14 cellular contexts compared by ENCODE assay signal in the genomic region with DNA sequence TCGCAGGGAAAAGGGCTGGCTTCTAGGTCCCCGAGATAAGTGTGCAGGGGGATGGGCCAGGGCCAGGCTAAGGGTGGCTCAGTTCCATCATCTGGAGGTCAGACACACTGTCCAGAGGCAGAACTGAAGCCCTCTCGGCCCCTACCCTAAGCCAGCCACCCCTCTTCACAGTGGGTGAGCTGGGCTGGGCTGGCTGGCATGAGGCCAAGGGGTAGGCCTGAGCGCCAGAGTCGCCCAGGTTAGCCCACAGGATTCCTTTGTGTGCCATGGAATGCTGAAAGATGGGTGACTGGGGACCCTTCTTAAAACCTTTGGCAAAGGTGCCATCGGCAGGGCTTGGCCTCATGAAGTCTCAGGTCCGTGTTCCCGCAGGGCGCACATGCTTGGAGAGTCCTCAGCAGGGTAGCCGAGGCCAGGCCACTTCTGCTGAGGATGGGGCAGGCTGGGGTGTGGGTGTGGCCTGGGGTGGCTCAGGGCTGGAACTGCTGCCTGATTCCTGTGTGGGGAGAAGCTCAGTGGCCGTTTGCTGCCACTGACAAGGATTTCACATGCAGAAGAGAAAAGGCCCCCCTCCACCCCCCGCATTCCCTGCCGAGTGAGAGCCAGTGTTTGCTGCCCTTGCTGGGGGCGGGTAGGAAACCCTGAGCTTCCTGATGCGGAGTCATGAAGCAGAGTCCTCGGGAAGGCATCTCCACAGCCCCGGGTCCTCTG. TPM values are rescaled to one million over a fixed set of nuclear protein-coding genes. Genes with fewer than 3 reads are reported as not detected.
DNase-seq lines count a peak whose midpoint lies in the region; ATAC-seq and TF ChIP-seq lines count a peak whose summit lies in the region.
"Had no signal": no experiment of that assay in that cellular context is flagged by ENCODE, and none has a peak within 500 bp of the region (broad histone marks: within the 10 kb centered on the region; RNA-seq: fewer than 3 reads in every experiment).

No MANE protein-coding gene starts in this region.

- H3K36me3 Mint-ChIP-seq in GM23338 (ENCODE audit: low read depth) = peaks cover 2% of the 10 kb centered on the region; the same call in 1 of the 3 replicates
- no peaks in the 10 kb centered on the region for H3K36me3 Mint-ChIP-seq in WTC11
- H3K36me3 Mint-ChIP-seq in glutamatergic neuron (ENCODE audit: unreplicated experiment) = no peaks in the 10 kb centered on the region

- WGBS in prostate gland = 36% methylated on average over 17 of the region's 17 CpGs

- no peaks in the 10 kb centered on the region for H4K20me1 ChIP-seq in GM23338 (replicated peaks; ENCODE audit: insufficient read depth)

- 0 out of 3 replicates have a peak overlapping the region, but pooled peaks have one; percentile 21 for H3K4me3 Mint-ChIP-seq in GM23338
- no peak overlapping the region for H3K4me3 Mint-ChIP-seq in WTC11
- no peak overlapping the region for H3K4me3 Mint-ChIP-seq in glutamatergic neuron (ENCODE audit: unreplicated experiment)
- H3K4me3 Mint-ChIP-seq: activated CD4-positive, alpha-beta T cell treated with anti-CD3 and anti-CD28 coated beads for 36 hours had no signal

- no peak overlapping the region; the same call in 1 of the 2 replicates for H3K27ac Mint-ChIP-seq in GM23338
- H3K27ac Mint-ChIP-seq in WTC11 = no peak overlapping the region
- no peak overlapping the region for H3K27ac Mint-ChIP-seq in glutamatergic neuron (ENCODE audit: unreplicated experiment)

- POLR2A ChIA-PET in WTC11 (lab: Charles Lee) = no interaction called here

- ATAC-seq in GM23338 (peak; percentile 47), WTC11 (peak; percentile 23), HG02623 (IDR thresholded peaks at IDR 0.05; ENCODE audit: unreplicated experiment) (no peak)
- ATAC-seq: activated CD4-positive, alpha-beta T cell treated with anti-CD3 and anti-CD28 coated beads for 36 hours had no signal

- H3K9me2 ChIP-seq in GM23338 (ENCODE audit: insufficient read depth) = no peaks in the 10 kb centered on the region

- H3K27me3 ChIP-seq in GM23338 (ENCODE audit: insufficient read depth) = no peaks in the 10 kb centered on the region
- no peaks in the 10 kb centered on the region for H3K27me3 ChIP-seq in prostate gland (replicated peaks; ENCODE audit: insufficient read depth)

- no peak overlapping the region for H2AFZ ChIP-seq in GM23338

- H3K27ac ChIP-seq in GM23338 (ENCODE audit: low read depth) = no peak overlapping the region
- peak overlapping the region; percentile 4 to 88 for H3K27ac ChIP-seq in prostate gland
- H3K27ac ChIP-seq: epithelial cell of prostate had no signal

- no peaks in the 10 kb centered on the region for H3K79me2 ChIP-seq in GM23338 (replicated peaks; ENCODE audit: insufficient read depth)

- H3K4me2 ChIP-seq in GM23338 = no peak overlapping the region

- intact Hi-C loops in prostate gland (cut with DNase I) = loop anchor here (10.0 kb wide), 1 partner anchor 346 kb away; no protein-coding TSS in a partner anchor

- H3K36me3 ChIP-seq in GM23338 (ENCODE audit: insufficient read depth) (no peaks in the 10 kb centered on the region), prostate gland (no peaks in the 10 kb centered on the region)

- TF ChIP-seq CTCF in GM23338 (conservative IDR thresholded peaks at IDR 0.05; ENCODE audit: low read depth in 2 of 2) (no peak), WTC11 (IDR thresholded peaks at IDR 0.05) (no peak), prostate gland (IDR thresholded peaks at IDR 0.05) (no peak), glutamatergic neuron (IDR thresholded peaks at IDR 0.05; ENCODE audit: partially characterized antibody, unreplicated experiment) (no peak)

- TF ChIP-seq POLR2A in prostate gland (IDR thresholded peaks at IDR 0.05) = no peak

- H3K4me1 ChIP-seq in GM23338 (ENCODE audit: insufficient read depth) = peaks cover 10% of the 10 kb centered on the region
- peaks cover 16% of the 10 kb centered on the region for H3K4me1 ChIP-seq in prostate gland (replicated peaks)

- H3K27me3 Mint-ChIP-seq in GM23338 (ENCODE audit: insufficient read depth, low read depth, poor library complexity) (peaks cover 19% of the 10 kb centered on the region), WTC11 (ENCODE audit: low read depth) (no peaks in the 10 kb centered on the region), glutamatergic neuron (ENCODE audit: unreplicated experiment) (peaks cover 3% of the 10 kb centered on the region)
- H3K27me3 Mint-ChIP-seq: activated CD4-positive, alpha-beta T cell treated with anti-CD3 and anti-CD28 coated beads for 36 hours had no signal

- H3K4me1 Mint-ChIP-seq in GM23338 (peaks cover 46% of the 10 kb centered on the region), WTC11 (peaks cover 37% of the 10 kb centered on the region), glutamatergic neuron (ENCODE audit: low read depth, unreplicated experiment) (peaks cover 20% of the 10 kb centered on the region)

- CTCF ChIA-PET in WTC11 (lab: Charles Lee) = interaction anchor here (0.6 to 4.5 kb wide), 14 partner anchors 20 to 697 kb away, joined by 3 to 31 read pairs (median 4); no protein-coding TSS in a partner anchor

- no peaks in the 10 kb centered on the region for H3K9me3 ChIP-seq in prostate gland

- H3K9me3 Mint-ChIP-seq in GM23338 (no peaks in the 10 kb centered on the region), WTC11 (no peaks in the 10 kb centered on the region), glutamatergic neuron (ENCODE audit: unreplicated experiment) (peaks cover 4% of the 10 kb centered on the region)

- DNase-seq in GM23338 (ENCODE audit: low spot score) (peak; percentile 47), WTC11 (ENCODE audit: low spot score) (peak; percentile 38), iPS-NIHi11 (ENCODE audit: low spot score) (peak; percentile 54), prostate gland (ENCODE audit: low spot score) (no peak), NCI-H1694 treated with DMSO at 0.1 percent for 48 hours (lab: John Stamatoyannopoulos, UW) (no peak), glutamatergic neuron (no peak), GM19240 (ENCODE audit: insufficient read length, low spot score) (no peak)
- DNase-seq: GDM1; Kasumi-1; NCI-H1930; NK-92 treated with Interleukin-12 subunit alpha and Interleukin-12 subunit beta, amount 100 ng/mL, for 24 hours had no signal

- no peaks in the 10 kb centered on the region for H3F3A ChIP-seq in GM23338 (replicated peaks; ENCODE audit: low read depth)

- no peak overlapping the region for H3K4me3 ChIP-seq in GM23338
- no peak overlapping the region for H3K4me3 ChIP-seq in prostate gland

TF ChIP-seq in GM23338, 12 proteins besides CTCF, POLR2A, EP300 and RAD21 (continues in another document):
- TF ChIP-seq EZH2phosphoT487 (IDR thresholded peaks at IDR 0.05; ENCODE audit: unreplicated experiment) (no peak), POLR2AphosphoS5 (IDR thresholded peaks at IDR 0.05; ENCODE audit: low read depth) (no peak), EZH2 (IDR thresholded peaks at IDR 0.05; ENCODE audit: low read depth, unreplicated experiment) (no peak), NANOG (IDR thresholded peaks at IDR 0.05; ENCODE audit: borderline replicate concordance) (no peak)

TF ChIP-seq in WTC11, 78 proteins besides CTCF, POLR2A, EP300 and RAD21:
- TF ChIP-seq, protein P1, sequence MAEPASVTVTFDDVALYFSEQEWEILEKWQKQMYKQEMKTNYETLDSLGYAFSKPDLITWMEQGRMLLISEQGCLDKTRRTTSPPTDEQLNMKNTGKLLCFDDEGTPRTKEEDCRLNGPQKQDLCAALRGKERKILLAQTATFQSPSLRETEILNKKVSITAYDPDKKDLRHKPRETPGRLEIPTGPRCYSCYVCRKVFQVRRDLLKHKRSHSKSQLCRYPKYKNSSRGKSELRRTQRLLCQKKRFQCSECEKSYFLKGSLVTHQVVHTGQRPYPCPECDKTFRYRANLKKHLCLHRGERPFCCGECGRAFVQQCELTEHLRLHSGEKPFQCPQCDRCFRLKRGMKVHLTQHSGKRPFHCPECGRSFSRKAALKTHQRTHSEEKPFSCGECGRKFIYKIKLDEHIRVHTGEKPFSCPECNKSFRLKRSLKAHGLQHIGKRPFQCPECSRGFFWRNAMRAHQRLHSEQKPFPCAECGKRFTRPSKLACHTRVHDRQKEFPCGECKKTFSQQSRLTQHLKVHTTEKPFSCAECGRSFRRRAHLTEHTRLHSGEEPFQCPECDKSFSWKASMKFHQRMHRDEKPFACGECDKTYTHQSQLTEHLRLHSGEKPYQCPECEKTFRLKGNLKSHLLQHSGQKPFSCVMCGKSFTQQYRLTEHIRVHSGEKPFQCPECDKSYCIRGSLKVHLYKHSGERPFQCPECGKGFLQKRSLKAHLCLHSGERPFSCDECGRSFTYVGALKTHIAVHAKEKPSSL (CRISPR knock-in tag; conservative IDR thresholded peaks at IDR 0.05) = no peak
- no peak for TF ChIP-seq NFYB (CRISPR knock-in tag; conservative IDR thresholded peaks at IDR 0.05; ENCODE audit: low read depth)
- TF ChIP-seq, protein P2, sequence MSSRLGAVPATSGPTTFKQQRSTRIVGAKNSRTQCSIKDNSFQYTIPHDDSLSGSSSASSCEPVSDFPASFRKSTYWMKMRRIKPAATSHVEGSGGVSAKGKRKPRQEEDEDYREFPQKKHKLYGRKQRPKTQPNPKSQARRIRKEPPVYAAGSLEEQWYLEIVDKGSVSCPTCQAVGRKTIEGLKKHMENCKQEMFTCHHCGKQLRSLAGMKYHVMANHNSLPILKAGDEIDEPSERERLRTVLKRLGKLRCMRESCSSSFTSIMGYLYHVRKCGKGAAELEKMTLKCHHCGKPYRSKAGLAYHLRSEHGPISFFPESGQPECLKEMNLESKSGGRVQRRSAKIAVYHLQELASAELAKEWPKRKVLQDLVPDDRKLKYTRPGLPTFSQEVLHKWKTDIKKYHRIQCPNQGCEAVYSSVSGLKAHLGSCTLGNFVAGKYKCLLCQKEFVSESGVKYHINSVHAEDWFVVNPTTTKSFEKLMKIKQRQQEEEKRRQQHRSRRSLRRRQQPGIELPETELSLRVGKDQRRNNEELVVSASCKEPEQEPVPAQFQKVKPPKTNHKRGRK (CRISPR knock-in tag; IDR thresholded peaks at IDR 0.05; ENCODE audit: borderline replicate concordance) = no peak

RNA-seq across cellular contexts. Expression of a gene that starts 24.5 kb away (rescaled TPM):
- 8.7 and 9.3 TPM in 2 replicates for total RNA-seq in GM23338 (2014; rRNA removed; shearing (Covaris generic))
- polyA plus RNA-seq in GM23338 (2016; fragmentation: Nextera tagmentation; extraction: Ambion mirVana) = 4.9 and 5.3 TPM in 2 replicates
- total RNA-seq in WTC11 (2021) = 10.1 to 11.3 TPM (median 11.3 TPM) in 3 replicates
- 10 to 100 TPM in 1 of 2 donors, 1 to 10 TPM in 1; 9.2 to 15.2 TPM for total RNA-seq in prostate gland
- total RNA-seq in glutamatergic neuron (ENCODE audit: unreplicated experiment) = 9.7 TPM

RNA-seq across cellular contexts. Expression of a gene that starts 45.4 kb away (rescaled TPM):
- total RNA-seq in GM23338 (2014; rRNA removed; shearing (Covaris generic)) = 211 and 279 TPM in 2 replicates
- polyA plus RNA-seq in GM23338 (2016; fragmentation: Nextera tagmentation; extraction: Ambion mirVana) = 153 and 155 TPM in 2 replicates
- total RNA-seq in WTC11 (2021) = 86.6 to 91.6 TPM (median 88.1 TPM) in 3 replicates
- total RNA-seq in prostate gland = 100 to 1,000 TPM; 166 to 239 TPM
- 64.2 TPM for total RNA-seq in glutamatergic neuron (ENCODE audit: unreplicated experiment)

Comparison
In these comparisons a context has a peak if more than half of its experiments do, and no peak if none do; other contexts are left out.
1. DNase-seq: peak in GM23338 (single experiment), WTC11 (single experiment) and iPS-NIHi11 (single experiment); none in prostate gland (single experiment), NCI-H1694 treated with DMSO at 0.1 percent for 48 hours (single experiment), glutamatergic neuron (single experiment) and GM19240 (single experiment).